In genomic region chr1:192516776-192517297, GRCh38 we compare ENCODE assay signal across 8 cellular contexts. TPM values are rescaled to one million over a fixed set of nuclear protein-coding genes. Genes with fewer than 3 reads are reported as not detected.
DNase-seq lines count a peak whose midpoint lies in the region; ATAC-seq and TF ChIP-seq lines count a peak whose summit lies in the region.

No MANE protein-coding gene starts in this region.

- no peaks in the 10 kb centered on the region for H3K23me2 ChIP-seq in H9 (ENCODE audit: insufficient read length, low read depth, low read length, poor library complexity, severe bottlenecking)

- no peak overlapping the region for H3T11ph ChIP-seq in H9 (ENCODE audit: low read length)

- H4K8ac ChIP-seq in H9 (replicated peaks; ENCODE audit: insufficient read length, low read depth, low read length): no peak overlapping the region

- no peaks in the 10 kb centered on the region for H3K36me3 ChIP-seq in GM06990 (ENCODE audit: control insufficient read depth, insufficient read depth, low read length)

- H3K56ac ChIP-seq in H9 (ENCODE audit: insufficient read length, low read depth, low read length): no peak overlapping the region

- no peaks in the 10 kb centered on the region for H3K27me3 ChIP-seq in GM06990 (replicated peaks; ENCODE audit: control insufficient read depth, insufficient read depth, low read length)
- no peaks in the 10 kb centered on the region for H3K27me3 ChIP-seq in H9 (ENCODE audit: insufficient read depth, low read length)

- H3K4me1 Mint-ChIP-seq in H9: peaks cover 0 to 2% of the 10 kb centered on the region in 2 experiments; a peak in 2 of 4 replicates

- no peak overlapping the region for H4K91ac ChIP-seq in H9 (ENCODE audit: insufficient read length, low read depth, low read length)

- no peak overlapping the region for H2BK20ac ChIP-seq in H9 (ENCODE audit: low read depth, low read length, poor library complexity, severe bottlenecking)

- no peak overlapping the region for H2BK5ac ChIP-seq in H9 (ENCODE audit: insufficient read length, low read length)

- H3K27ac ChIP-seq in H9 (ENCODE audit: insufficient read length, low read depth, low read length): no peak overlapping the region

- no peak overlapping the region for H3K4me2 ChIP-seq in H9 (ENCODE audit: insufficient read depth, insufficient read length, low read length)

- no peaks in the 10 kb centered on the region for H4K20me1 ChIP-seq in H9 (ENCODE audit: control insufficient read depth, insufficient read depth, insufficient read length)

- intact Hi-C loops in left ventricle myocardium superior (cut with micrococcal nuclease): no loop called here

- H3K9me3 Mint-ChIP-seq in H9: no peaks in the 10 kb centered on the region

- no peak overlapping the region for H2BK15ac ChIP-seq in H9 (ENCODE audit: low read depth, low read length)

- no peak overlapping the region for H3K18ac ChIP-seq in H9 (ENCODE audit: insufficient read length, low read depth, low read length)

- no peak overlapping the region for H3K27ac Mint-ChIP-seq in H9

- no peak overlapping the region for H4K5ac ChIP-seq in H9 (ENCODE audit: insufficient read length, low read depth, low read length)

- WGBS in H9 (ENCODE audit: extremely low coverage, insufficient read length, low lambda C conversion rate): no CpG with 5 or more reads among the region's 11 CpGs

- no peak overlapping the region for H3K4ac ChIP-seq in H9 (ENCODE audit: low read depth, low read length)

- H3K79me1 ChIP-seq in H9 (ENCODE audit: insufficient read depth, low read depth, low read length, poor library complexity, severe bottlenecking): no peaks in the 10 kb centered on the region

- no peak overlapping the region for H2BK12ac ChIP-seq in H9 (ENCODE audit: insufficient read length, low read depth, low read length)

- H3K4me3 ChIP-seq in GM06990 (replicated peaks; ENCODE audit: low read depth, low read length): no peak overlapping the region

- H3K79me2 ChIP-seq in H9 (ENCODE audit: insufficient read depth, low read length): no peaks in the 10 kb centered on the region

- DNase-seq in GM06990 (ENCODE audit: extremely low read depth, insufficient read length): peak; percentile 83
- peak; percentile 95 to 96 for DNase-seq in Kasumi-1 (lab: John Stamatoyannopoulos, UW)
- DNase-seq in activated CD4-positive, alpha-beta T cell treated with anti-CD3 and anti-CD28 coated beads, Interleukin-2, amount 50 U/mL, for 4 hours: peak; percentile 37 to 40
- no peak for DNase-seq in left ventricle myocardium superior
- DNase-seq in stimulated activated CD8-positive, alpha-beta memory T cell treated with anti-CD3 and anti-CD28 coated beads, Interleukin-4, amount 100 ng/mL, for 1 hour (ENCODE audit: low read depth in 2 of 2, low spot score in 1 of 2): peak; percentile 4 to 14
- no peak for DNase-seq in NCI-H510A treated with DMSO at 0.1 percent for 48 hours (lab: John Stamatoyannopoulos, UW)
- DNase-seq in H9: no peak

- no peak overlapping the region for H3K23ac ChIP-seq in H9 (ENCODE audit: insufficient read length, low read depth, low read length)

- no peaks in the 10 kb centered on the region for H3K36me3 Mint-ChIP-seq in H9 (ENCODE audit: insufficient read depth in 1 of 3, low read depth in 3 of 3)

- no peak overlapping the region for H2AK5ac ChIP-seq in H9 (ENCODE audit: insufficient read length, low read length)

- H3K4me1 ChIP-seq in H9 (ENCODE audit: insufficient read depth, low read length): no peaks in the 10 kb centered on the region; the same call in 1 of the 2 replicates

- H3K27me3 Mint-ChIP-seq in H9 (ENCODE audit: low read depth): no peaks in the 10 kb centered on the region

- ATAC-seq in GM21529 (IDR thresholded peaks at IDR 0.05; ENCODE audit: unreplicated experiment) (peak; percentile 98), left ventricle myocardium superior (peak; percentile 66)

- no peak overlapping the region for H3K9ac ChIP-seq in H9 (ENCODE audit: extremely low read depth, insufficient read length, low read length)

- no peak overlapping the region for H3K4me3 Mint-ChIP-seq in H9

- no peak for TF ChIP-seq CTCF in GM06990 (IDR thresholded peaks at IDR 0.05; ENCODE audit: insufficient read depth, low read length, poor library complexity, severe bottlenecking)
- no peak for TF ChIP-seq CTCF in H9 (conservative IDR thresholded peaks at IDR 0.05)

- H2BK120ac ChIP-seq in H9 (ENCODE audit: low read depth, low read length, poor library complexity, severe bottlenecking): no peak overlapping the region

- H3K9me3 ChIP-seq in H9 (ENCODE audit: control insufficient read depth, low read depth, low read length): no peaks in the 10 kb centered on the region

- no peak overlapping the region for H3K14ac ChIP-seq in H9 (ENCODE audit: insufficient read depth, low read length)

- H2AFZ ChIP-seq in H9 (ENCODE audit: low read length): no peak overlapping the region

RNA-seq across cellular contexts. Expression of gene RGS1, which starts 58.7 kb away (rescaled TPM):
- total RNA-seq in left ventricle myocardium superior (0.59 TPM), H9 (2021) (not detected in 2 replicates)

Comparison
In these comparisons a context has a peak if more than half of its experiments do, and no peak if none do; other contexts are left out.
1. DNase-seq: peak in GM06990 (single experiment), Kasumi-1 (2 of 2), activated CD4-positive, alpha-beta T cell treated with anti-CD3 and anti-CD28 coated beads, Interleukin-2, amount 50 U/mL, for 4 hours (2 of 2) and stimulated activated CD8-positive, alpha-beta memory T cell treated with anti-CD3 and anti-CD28 coated beads, Interleukin-4, amount 100 ng/mL, for 1 hour (2 of 2); none in left ventricle myocardium superior (single experiment), NCI-H510A treated with DMSO at 0.1 percent for 48 hours (single experiment) and H9 (single experiment).